Comparison of ENCODE assay signal across 8 cellular contexts in the genomic region with DNA sequence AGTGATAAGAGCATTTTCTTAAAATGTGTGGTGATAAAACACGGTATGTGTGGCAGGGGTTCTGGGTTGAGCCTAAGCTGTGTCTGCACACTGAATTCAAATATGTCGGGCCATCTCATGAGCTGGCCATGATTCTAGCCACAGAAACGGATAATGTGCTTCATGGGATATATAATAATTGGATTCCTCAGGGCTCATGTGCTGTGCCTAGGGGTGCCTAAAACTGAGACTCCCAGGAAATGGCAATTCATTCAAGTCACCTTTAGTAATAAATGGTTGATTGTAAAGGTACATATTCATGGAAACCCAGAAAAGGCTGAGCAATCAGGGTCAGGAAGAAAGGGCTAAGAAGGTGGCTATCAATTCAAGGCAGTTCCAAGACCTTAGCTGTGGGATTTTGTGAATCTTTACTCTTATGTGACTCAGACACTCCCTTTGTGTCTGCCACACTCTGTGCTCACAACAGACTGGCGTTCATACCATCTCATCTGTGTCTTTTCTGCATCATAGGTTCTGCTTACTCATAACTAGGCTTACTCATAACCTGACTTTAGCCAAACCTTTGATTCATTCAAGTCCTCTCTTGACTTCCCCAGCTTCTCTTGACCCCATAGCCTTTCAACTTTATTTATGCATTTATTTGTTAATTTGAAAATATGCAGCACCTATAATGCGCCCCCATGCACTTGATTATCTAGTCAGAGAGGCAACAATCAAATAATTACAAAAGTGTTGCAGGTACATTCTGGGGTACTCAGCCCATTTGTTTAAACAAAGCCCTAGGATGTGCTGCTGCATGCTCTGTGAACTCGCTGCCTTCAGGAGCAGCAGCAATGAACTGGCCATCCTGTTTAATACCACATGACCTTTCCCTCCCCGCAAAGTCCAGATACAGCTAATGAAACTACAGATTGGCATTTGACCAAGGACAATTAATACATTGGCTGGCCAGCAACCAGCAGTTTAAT. TPM values are rescaled to one million over a fixed set of nuclear protein-coding genes. Genes with fewer than 3 reads are reported as not detected.
A peak's percentile ranks its signal among the peaks of the same experiment; 100 is the strongest.
DNase-seq lines count a peak whose midpoint lies in the region; ATAC-seq, FAIRE-seq and TF ChIP-seq lines count a peak whose summit lies in the region.

No MANE protein-coding gene starts in this region.

- in situ Hi-C loops in HepG2 (cut with HindIII; ENCODE audit: extremely low pct_ligation_motif_present, low pct_unique_long_range_greater_than_20kb): no loop called here

- H3K4me3 Mint-ChIP-seq in activated naive CD4-positive, alpha-beta T cell treated with anti-CD3 and anti-CD28 coated beads for 36 hours: no peak overlapping the region

- POLR2A ChIA-PET in HepG2 (lab: Yijun Ruan, JAX): interaction anchor here (1.0 to 1.5 kb wide), 2 partner anchors 16 to 28 kb away, joined by 3 to 4 read pairs; no protein-coding TSS in a partner anchor

- H2AFZ ChIP-seq in HepG2 (ENCODE audit: low read length): no peak overlapping the region

- H3K27ac ChIP-seq in RWPE2 (ENCODE audit: poor library complexity, severe bottlenecking) (peak overlapping the region; percentile 57), HepG2 (ENCODE audit: extremely low read length, insufficient read depth, low read length) (peak overlapping the region; percentile 29)

- H4K20me1 ChIP-seq in HepG2 (ENCODE audit: insufficient read depth, low read length): no peaks in the 10 kb centered on the region

- no peaks in the 10 kb centered on the region for H3K9me3 Mint-ChIP-seq in activated naive CD4-positive, alpha-beta T cell treated with anti-CD3 and anti-CD28 coated beads for 36 hours

- peaks cover 4% of the 10 kb centered on the region for H3K4me1 Mint-ChIP-seq in activated naive CD4-positive, alpha-beta T cell treated with anti-CD3 and anti-CD28 coated beads for 36 hours (ENCODE audit: low read depth)

- H3K27me3 Mint-ChIP-seq in activated naive CD4-positive, alpha-beta T cell treated with anti-CD3 and anti-CD28 coated beads for 36 hours (ENCODE audit: low read depth): no peaks in the 10 kb centered on the region

- H3K36me3 ChIP-seq in RWPE2 (ENCODE audit: low read depth): no peaks in the 10 kb centered on the region
- no peaks in the 10 kb centered on the region for H3K36me3 ChIP-seq in HepG2 (replicated peaks in 1 of 2; ENCODE audit: control insufficient read depth in 1 of 2, insufficient read depth in 2 of 2, low read length in 2 of 2)

- intact Hi-C loops in activated naive CD4-positive, alpha-beta T cell treated with anti-CD3 and anti-CD28 coated beads for 36 hours (cut with micrococcal nuclease): no loop called here
- intact Hi-C loops in HepG2 (cut with micrococcal nuclease; ENCODE audit: unreplicated experiment): no loop called here

- H3K27me3 ChIP-seq in RWPE2 (ENCODE audit: insufficient read depth, poor library complexity, severe bottlenecking) (no peaks in the 10 kb centered on the region), HepG2 (ENCODE audit: control insufficient read depth in 1 of 2, insufficient read depth in 2 of 2, low read length in 2 of 2) (no peaks in the 10 kb centered on the region)

- no TSS peak for BruUV-seq in HepG2 (replicated peaks; lab: Mats Ljungman, UMichigan)

- TF ChIP-seq CTCF in RWPE2 (IDR thresholded peaks at IDR 0.05; ENCODE audit: poor library complexity, severe bottlenecking) (no peak), HepG2 (CRISPR knock-in tag; IDR thresholded peaks at IDR 0.05) (no peak)

- peaks cover 17% of the 10 kb centered on the region for H3K4me1 ChIP-seq in RWPE2 (ENCODE audit: insufficient read depth, poor library complexity, severe bottlenecking)
- peaks cover 61% of the 10 kb centered on the region for H3K4me1 ChIP-seq in HepG2 (ENCODE audit: insufficient read depth, low read length)

- FAIRE-seq in HepG2 (lab: Jason Lieb, UNC): no peak

- TF ChIP-seq EP300 in HepG2 (IDR thresholded peaks at IDR 0.05; ENCODE audit: low read depth in 2 of 2, low read length in 2 of 2) (no peak), HepG2 (CRISPR knock-in tag; IDR thresholded peaks at IDR 0.05; ENCODE audit: borderline replicate concordance) (no peak)

- no peaks in the 10 kb centered on the region for H3K9me3 ChIP-seq in RWPE2 (ENCODE audit: severe bottlenecking)
- no peaks in the 10 kb centered on the region for H3K9me3 ChIP-seq in HepG2 (ENCODE audit: low read length)

- ATAC-seq in HG02840 (IDR thresholded peaks at IDR 0.05; ENCODE audit: low FRiP score, unreplicated experiment) (peak; percentile 95), RWPE2 (ENCODE audit: low read depth) (peak; percentile 99), HepG2 (peak; percentile 57)

- no peak overlapping the region for H3K27ac Mint-ChIP-seq in activated naive CD4-positive, alpha-beta T cell treated with anti-CD3 and anti-CD28 coated beads for 36 hours

- TF ChIP-seq RAD21 in HepG2 (CRISPR knock-in tag; IDR thresholded peaks at IDR 0.05): no peak

- H3K4me2 ChIP-seq in HepG2 (ENCODE audit: low read depth, low read length): peak overlapping the region; percentile 49

- no peak for TF ChIP-seq POLR2A in HepG2 (IDR thresholded peaks at IDR 0.05; ENCODE audit: insufficient read depth in 1 of 2, low read depth in 2 of 2, low read length in 2 of 2)

- CTCF ChIA-PET in activated naive CD4-positive, alpha-beta T cell treated with anti-CD3 and anti-CD28 coated beads for 36 hours (lab: Charles Lee): interaction anchor here (0.6 to 1.4 kb wide), 3 partner anchors 14 to 689 kb away, joined by 3 to 4 read pairs (median 4); no protein-coding TSS in a partner anchor
- CTCF ChIA-PET in HepG2 (lab: Yijun Ruan, JAX; ENCODE audit: low intra/inter-chr PET ratio, low total read pairs): no interaction called here

- H3K79me2 ChIP-seq in HepG2 (ENCODE audit: insufficient read depth, low read length): no peaks in the 10 kb centered on the region

- H3K4me3 ChIP-seq in RWPE2 (ENCODE audit: severe bottlenecking) (no peak overlapping the region), HepG2 (replicated peaks in 1 of 3; ENCODE audit: insufficient read depth in 1 of 3, low read depth in 2 of 3, low read length in 3 of 3) (no peak overlapping the region)

- 46% methylated on average over 7 of the region's 7 CpGs for WGBS in HepG2 (ENCODE audit: low lambda C conversion rate)

- no peak overlapping the region for H3K9ac ChIP-seq in HepG2 (ENCODE audit: insufficient read depth, low read depth, low read length)

- DNase-seq in activated naive CD4-positive, alpha-beta T cell treated with anti-CD3 and anti-CD28 coated beads for 36 hours: peak; percentile 10
- no peak for DNase-seq in activated naive CD4-positive, alpha-beta T cell treated with anti-CD3 and anti-CD28 coated beads, Interleukin-2, amount 50 U/mL, for 16 hours
- peak; percentile 64 for DNase-seq in RWPE2 (ENCODE audit: low spot score)
- peak; percentile 36 for DNase-seq in HepG2 (ENCODE audit: low spot score)
- no peak for DNase-seq in occipital lobe (lab: John Stamatoyannopoulos, UW)
- no peak for DNase-seq in nucleus accumbens (lab: John Stamatoyannopoulos, UW)
- DNase-seq in midbrain (lab: John Stamatoyannopoulos, UW): no peak

- no peaks in the 10 kb centered on the region for H3K36me3 Mint-ChIP-seq in activated naive CD4-positive, alpha-beta T cell treated with anti-CD3 and anti-CD28 coated beads for 36 hours (ENCODE audit: low read depth)

TF ChIP-seq in HepG2, 621 proteins besides CTCF, POLR2A, EP300 and RAD21 (continues in another document):
- no peak for TF ChIP-seq MEIS2 (CRISPR knock-in tag; IDR thresholded peaks at IDR 0.05)
- TF ChIP-seq ARID2 (CRISPR knock-in tag; IDR thresholded peaks at IDR 0.05; ENCODE audit: borderline replicate concordance): no peak
- TF ChIP-seq ZNF230 (CRISPR knock-in tag; IDR thresholded peaks at IDR 0.05): no peak
- no peak for TF ChIP-seq ZNF792 (CRISPR knock-in tag; IDR thresholded peaks at IDR 0.05)
- no peak for TF ChIP-seq ZSCAN25 (CRISPR knock-in tag; IDR thresholded peaks at IDR 0.05)
- TF ChIP-seq NAIF1 (CRISPR knock-in tag; IDR thresholded peaks at IDR 0.05; ENCODE audit: borderline replicate concordance): no peak
- TF ChIP-seq BCL6 (CRISPR knock-in tag; IDR thresholded peaks at IDR 0.05): no peak
- no peak for TF ChIP-seq ZNF552 (CRISPR knock-in tag; IDR thresholded peaks at IDR 0.05; ENCODE audit: borderline replicate concordance)
- TF ChIP-seq NFE2L2 (IDR thresholded peaks at IDR 0.05; ENCODE audit: low read length): no peak

RNA-seq across cellular contexts. Expression of gene MED13, which starts 28.4 kb away (rescaled TPM):
- 10 to 100 TPM; 33.3 to 34.3 TPM for total RNA-seq in activated naive CD4-positive, alpha-beta T cell treated with anti-CD3 and anti-CD28 coated beads for 36 hours
- total RNA-seq in HepG2 (2016; rRNA removed; fragmentation: Illumina TruSeq; extraction: Trizol) (69.1 and 70.9 TPM in 2 replicates), occipital lobe (150 TPM)
- total RNA-seq in HepG2 (2016; cell fraction: cytosol; rRNA removed; fragmentation: Illumina TruSeq; extraction: Trizol; ENCODE audit: low read depth): 28.7 and 34.2 TPM in 2 replicates
- 60.8 and 66.7 TPM in 2 replicates for total RNA-seq in HepG2 (2016; cell fraction: insoluble cytoplasmic fraction; rRNA removed; fragmentation: Illumina TruSeq; extraction: Trizol)
- 34.4 and 35.2 TPM in 2 replicates for total RNA-seq in HepG2 (2016; cell fraction: membrane; rRNA removed; fragmentation: Illumina TruSeq; extraction: Trizol)
- 74.9 and 87.2 TPM in 2 replicates for total RNA-seq in HepG2 (2016; cell fraction: nucleus; rRNA removed; fragmentation: Illumina TruSeq; extraction: Trizol)
- 25.2 and 27.4 TPM in 2 replicates for polyA plus RNA-seq in HepG2 (2011; rRNA removed)
- 9.5 and 15.5 TPM in 2 replicates for polyA plus RNA-seq in HepG2 (2011; cell fraction: cytosol; rRNA removed)
- 22.1 and 24.5 TPM in 2 replicates for polyA plus RNA-seq in HepG2 (2011; cell fraction: nucleus; rRNA removed)
- polyA plus RNA-seq in HepG2 (2012): 18.1 and 18.8 TPM in 2 replicates
- polyA plus RNA-seq in HepG2 (2016; cell fraction: cytosol; fragmentation: Illumina TruSeq; extraction: Trizol; ENCODE audit: low read depth): 1.1 and 1.2 TPM in 2 replicates
- 22.4 and 23.2 TPM in 2 replicates for polyA plus RNA-seq in HepG2 (2016; cell fraction: insoluble cytoplasmic fraction; fragmentation: Illumina TruSeq; extraction: Trizol; ENCODE audit: low read depth)
- 3.0 and 3.5 TPM in 2 replicates for polyA plus RNA-seq in HepG2 (2016; cell fraction: membrane; fragmentation: Illumina TruSeq; extraction: Trizol; ENCODE audit: low read depth)
- polyA plus RNA-seq in HepG2 (2016; cell fraction: nucleus; fragmentation: Illumina TruSeq; extraction: Trizol; ENCODE audit: insufficient read depth, low read depth): 29.6 and 33.8 TPM in 2 replicates
- polyA minus RNA-seq in HepG2 (2011; rRNA and poly(A)+ RNA removed; ENCODE audit: low replicate concordance): 248 and 289 TPM in 2 replicates
- 47.7 and 70.8 TPM in 2 replicates for polyA minus RNA-seq in HepG2 (2011; cell fraction: cytosol; rRNA and poly(A)+ RNA removed)
- polyA minus RNA-seq in HepG2 (2011; cell fraction: nucleus; rRNA and poly(A)+ RNA removed): 160 and 215 TPM in 2 replicates

Comparison
In these comparisons a context has a peak if more than half of its experiments do, and no peak if none do; other contexts are left out.
1. DNase-seq: peak in activated naive CD4-positive, alpha-beta T cell treated with anti-CD3 and anti-CD28 coated beads for 36 hours (single experiment), RWPE2 (single experiment) and HepG2 (single experiment); none in activated naive CD4-positive, alpha-beta T cell treated with anti-CD3 and anti-CD28 coated beads, Interleukin-2, amount 50 U/mL, for 16 hours (single experiment), occipital lobe (single experiment), nucleus accumbens (0 of 56) and midbrain (single experiment).
2. Peak in every context shown above with its lines, with median percentiles within 50 percentile points of each other: ATAC-seq.